Comparison of ENCODE assay signal across 7 cellular contexts in genomic region chr1:4476394-4476793, GRCh38.
"Had no signal": no experiment of that assay in that cellular context is flagged by ENCODE, and none has a peak within 500 bp of the region (broad histone marks: within the 10 kb centered on the region; RNA-seq: fewer than 3 reads in every experiment).

No MANE protein-coding gene starts in this region.

- DNase-seq: IMR-90, KBM-7, KG1 had no signal

- H3K4me3 ChIP-seq: K562 had no signal

- H3K4me2 ChIP-seq: KMS-11 had no signal

- H3K27ac ChIP-seq: HL-60, KMS-11 had no signal

- ATAC-seq: HepG2, K562 had no signal
